1 cellular context compared by ENCODE assay signal in the genomic region with DNA sequence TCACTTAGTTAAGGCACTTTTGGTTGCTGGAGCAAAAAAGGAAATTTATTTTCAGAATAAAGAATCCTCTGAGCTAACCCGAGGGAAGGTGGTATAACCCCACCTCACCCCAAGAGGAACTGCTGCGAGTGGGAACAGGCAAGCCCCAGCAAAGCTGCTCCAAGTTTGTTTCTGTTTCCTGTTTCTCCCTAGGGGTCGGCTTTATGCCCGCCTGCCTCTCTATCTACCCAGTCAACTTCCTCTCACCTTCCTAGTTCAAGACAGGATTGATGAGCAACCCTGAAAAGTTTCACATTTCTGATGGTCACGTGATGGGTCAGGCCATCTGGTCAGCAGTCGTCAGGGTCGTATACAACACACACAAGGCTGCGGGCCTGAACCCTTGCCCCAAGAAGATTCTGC.
TF ChIP-seq lines count a peak whose summit lies in the region.

No MANE protein-coding gene starts in this region.

TF ChIP-seq in HCT116, 20 proteins besides CTCF, POLR2A, EP300 and RAD21 (continued from another document):
- TF ChIP-seq REST (IDR thresholded peaks at IDR 0.05; ENCODE audit: low read depth) (no peak), POLR2AphosphoS5 (IDR thresholded peaks at IDR 0.05; ENCODE audit: low read depth, low read length) (no peak), EZH2 (IDR thresholded peaks at IDR 0.05) (no peak), SIN3A (IDR thresholded peaks at IDR 0.05; ENCODE audit: low read depth) (no peak), SP1 (IDR thresholded peaks at IDR 0.05; ENCODE audit: low read depth) (no peak), YY1 (IDR thresholded peaks at IDR 0.05; ENCODE audit: extremely low read depth, insufficient replicate concordance, low read depth, low read length) (no peak), ZFX (IDR thresholded peaks at IDR 0.05) (no peak), JUND (IDR thresholded peaks at IDR 0.05) (no peak)
